8 cellular contexts compared by ENCODE assay signal in the genomic region with DNA sequence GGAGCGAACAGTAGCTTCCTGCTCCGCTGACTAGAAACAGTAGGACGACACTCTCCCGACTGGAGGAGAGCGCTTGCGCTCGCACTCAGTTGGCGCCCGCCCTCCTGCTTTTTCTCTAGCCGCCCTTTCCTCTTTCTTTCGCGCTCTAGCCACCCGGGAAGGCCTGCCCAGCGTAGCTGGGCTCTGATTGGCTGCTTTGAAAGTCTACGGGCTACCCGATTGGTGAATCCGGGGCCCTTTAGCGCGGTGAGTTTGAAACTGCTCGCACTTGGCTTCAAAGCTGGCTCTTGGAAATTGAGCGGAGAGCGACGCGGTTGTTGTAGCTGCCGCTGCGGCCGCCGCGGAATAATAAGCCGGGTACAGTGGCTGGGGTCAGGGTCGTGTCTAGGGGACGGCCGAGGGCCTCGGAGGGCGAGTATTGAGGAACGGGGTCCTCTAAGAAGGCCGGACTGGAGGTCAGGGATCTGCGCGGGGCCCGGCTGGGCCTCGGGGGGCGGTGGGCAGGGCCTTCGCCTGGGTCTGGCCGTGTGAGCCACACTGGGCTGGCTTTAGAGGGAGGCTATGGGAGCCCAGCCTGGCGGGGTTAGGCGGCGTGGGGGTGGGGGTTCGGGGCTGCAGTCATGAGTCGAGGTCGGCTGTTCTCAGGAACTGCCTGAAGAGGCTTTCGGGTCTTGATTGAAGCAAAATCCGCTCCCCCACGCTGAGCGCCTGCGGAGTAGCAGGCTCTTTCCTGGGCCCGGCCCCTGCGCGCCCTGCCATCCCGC. TPM values are rescaled to one million over a fixed set of nuclear protein-coding genes. Genes with fewer than 3 reads are reported as not detected.
DNase-seq lines count a peak whose midpoint lies in the region; ATAC-seq lines count a peak whose summit lies in the region.

A gene (plus strand): TSS at position 265 of the 764 bp plus-strand sequence. CDS start 1,688 bp downstream, outside the sequence.

- H3K4me3 ChIP-seq in BLaER1 = peak within 1 kb of the TSS; percentile 85

- peak within 1 kb of the TSS; percentile 90 for H3K27ac ChIP-seq in BLaER1

- peaks cover 35% of the 10 kb centered on the region for H4K20me1 ChIP-seq in BLaER1

- ATAC-seq in GM19324 (IDR thresholded peaks at IDR 0.05; ENCODE audit: low FRiP score, unreplicated experiment) (peak; percentile 98), HG03469 (IDR thresholded peaks at IDR 0.05; ENCODE audit: unreplicated experiment) (peak; percentile 97), left lobe of liver (peak; percentile 100)

- H3K9ac ChIP-seq in BLaER1 = peak within 1 kb of the TSS; percentile 93

- intact Hi-C loops in activated CD4-positive, alpha-beta T cell treated with anti-CD3 and anti-CD28 coated beads, Interleukin-2, amount 10 ng/mL, durations not matched to agents 24 days and 14 days (cut with micrococcal nuclease) = loop anchor here (1.0 to 10.0 kb wide), 5 partner anchors 46 to 871 kb away; a partner anchor contains a TSS

- no peaks in the 10 kb centered on the region for H3K9me3 Mint-ChIP-seq in activated CD4-positive, alpha-beta T cell treated with anti-CD3 and anti-CD28 coated beads, Interleukin-2, amount 10 ng/mL, durations not matched to agents 24 days and 14 days

- H3K36me3 ChIP-seq in BLaER1 = peaks cover 18% of the 10 kb centered on the region; the same call in 1 of the 2 replicates

- peak within 1 kb of the TSS; percentile 89 for H3K4me2 ChIP-seq in BLaER1

- H3K9me3 ChIP-seq in BLaER1 = no peaks in the 10 kb centered on the region

- peak within 1 kb of the TSS; percentile 99 for H3K4me3 Mint-ChIP-seq in activated CD4-positive, alpha-beta T cell treated with anti-CD3 and anti-CD28 coated beads, Interleukin-2, amount 10 ng/mL, durations not matched to agents 24 days and 14 days

- no peaks in the 10 kb centered on the region for H3K27me3 ChIP-seq in BLaER1

- peaks cover 41% of the 10 kb centered on the region for H3K4me1 ChIP-seq in BLaER1

- DNase-seq in NCI-H526 treated with DMSO at 0.1 percent for 48 hours (lab: John Stamatoyannopoulos, UW) = peak; percentile 95
- peak; percentile 99 for DNase-seq in activated CD4-positive, alpha-beta T cell treated with anti-CD3 and anti-CD28 coated beads, Interleukin-2, amount 10 ng/mL, durations not matched to agents 24 days and 14 days
- peak; percentile 98 for DNase-seq in dedifferentiated amniotic fluid mesenchymal stem cell (ENCODE audit: extremely low spot score)
- peak; percentile 97 for DNase-seq in left lobe of liver (ENCODE audit: low spot score)
- DNase-seq in stimulated activated CD4-positive, alpha-beta T cell treated with anti-CD3 and anti-CD28 coated beads, Interleukin-2, amount 100 ng/mL, for 4 hours (ENCODE audit: low read depth) = peak; percentile 90

- peak within 1 kb of the TSS; percentile 99 for H3K27ac Mint-ChIP-seq in activated CD4-positive, alpha-beta T cell treated with anti-CD3 and anti-CD28 coated beads, Interleukin-2, amount 10 ng/mL, durations not matched to agents 24 days and 14 days

- H3K36me3 Mint-ChIP-seq in activated CD4-positive, alpha-beta T cell treated with anti-CD3 and anti-CD28 coated beads, Interleukin-2, amount 10 ng/mL, durations not matched to agents 24 days and 14 days (ENCODE audit: low read depth) = peaks cover 21% of the 10 kb centered on the region

- H3K4me1 Mint-ChIP-seq in activated CD4-positive, alpha-beta T cell treated with anti-CD3 and anti-CD28 coated beads, Interleukin-2, amount 10 ng/mL, durations not matched to agents 24 days and 14 days = peaks cover 32% of the 10 kb centered on the region

- peaks cover 2% of the 10 kb centered on the region for H3K27me3 Mint-ChIP-seq in activated CD4-positive, alpha-beta T cell treated with anti-CD3 and anti-CD28 coated beads, Interleukin-2, amount 10 ng/mL, durations not matched to agents 24 days and 14 days

RNA-seq across cellular contexts. Expression of the gene that starts here (rescaled TPM):
- 101 and 105 TPM in 2 replicates for total RNA-seq in activated CD4-positive, alpha-beta T cell treated with anti-CD3 and anti-CD28 coated beads, Interleukin-2, amount 10 ng/mL, durations not matched to agents 24 days and 14 days
- 0.65 TPM for total RNA-seq in left lobe of liver

Comparison
In these comparisons a context has a peak if more than half of its experiments do, and no peak if none do; other contexts are left out.
1. Peak in every context shown above with its lines: DNase-seq, ATAC-seq, H3K4me3 ChIP-seq and H3K27ac ChIP-seq.
2. RNA of the gene that starts here (total RNA-seq): 101 to 105 TPM in activated CD4-positive, alpha-beta T cell treated with anti-CD3 and anti-CD28 coated beads, Interleukin-2, amount 10 ng/mL, durations not matched to agents 24 days and 14 days; 0.65 TPM in left lobe of liver (single experiment); every median in the first group is over 10 times any median in the second.
3. Peak in DNase-seq and ATAC-seq in left lobe of liver; RNA of the gene not detected or under 1 TPM.